ENCODE assay signal across 8 cellular contexts in genomic region chr2:24970483-24971299, GRCh38. TPM values are rescaled to one million over a fixed set of nuclear protein-coding genes. Genes with fewer than 3 reads are reported as not detected.
A peak's percentile ranks its signal among the peaks of the same experiment; 100 is the strongest.
DNase-seq lines count a peak whose midpoint lies in the region; ATAC-seq and TF ChIP-seq lines count a peak whose summit lies in the region.

No MANE protein-coding gene starts in this region.

- no peak for DNase-seq in GM12864 (ENCODE audit: low read depth)
- no peak for DNase-seq in coronary artery (ENCODE audit: low spot score)
- peak; percentile 46 for DNase-seq in myocyte (ENCODE audit: low read depth)
- no peak for DNase-seq in DMS53 (lab: John Stamatoyannopoulos, UW)
- no peak for DNase-seq in hippocampal formation (lab: John Stamatoyannopoulos, UW)
- no peak for DNase-seq in anterior cingulate cortex (lab: John Stamatoyannopoulos, UW)

- peak overlapping the region; percentile 84; the same call in 1 of the 2 replicates for H2AFZ ChIP-seq in OCI-LY1 (ENCODE audit: low read length)

- peaks cover 14% of the 10 kb centered on the region; the same call in 1 of the 2 replicates for H3K36me3 ChIP-seq in OCI-LY1 (ENCODE audit: insufficient read depth, low read length)

- no peaks in the 10 kb centered on the region; the same call in 1 of the 2 replicates for H3F3A ChIP-seq in OCI-LY1 (ENCODE audit: insufficient read depth, low read length)

- no peaks in the 10 kb centered on the region for H3K9me3 ChIP-seq in OCI-LY1 (ENCODE audit: low read length)

- TF ChIP-seq CTCF in GM12864 (IDR thresholded peaks at IDR 0.05; ENCODE audit: low read depth, low read length, missing control alignments): no peak
- no peak for TF ChIP-seq CTCF in OCI-LY1 (IDR thresholded peaks at IDR 0.05; ENCODE audit: low read length)
- TF ChIP-seq CTCF in coronary artery (IDR thresholded peaks at IDR 0.05): no peak

- peak overlapping the region; percentile 94 for H3K4me2 ChIP-seq in OCI-LY1 (ENCODE audit: low read length)

- peaks cover 17% of the 10 kb centered on the region for H3K4me1 ChIP-seq in OCI-LY1 (ENCODE audit: insufficient read depth, low read length, severe bottlenecking)

- H3K9ac ChIP-seq in OCI-LY1 (ENCODE audit: low read length): peak overlapping the region; percentile 98

- H3K27me3 ChIP-seq in OCI-LY1 (ENCODE audit: insufficient read depth, low read length): no peaks in the 10 kb centered on the region

- H3K79me2 ChIP-seq in OCI-LY1 (ENCODE audit: insufficient read depth, low read length): peaks cover 4% of the 10 kb centered on the region; the same call in 1 of the 2 replicates

- no peaks in the 10 kb centered on the region for H4K20me1 ChIP-seq in OCI-LY1 (ENCODE audit: insufficient read depth, low read length)

- ATAC-seq in HG03139 (IDR thresholded peaks at IDR 0.05; ENCODE audit: unreplicated experiment): no peak

- H3K27ac ChIP-seq in OCI-LY1 (ENCODE audit: low read depth, low read length, poor library complexity, severe bottlenecking) (peak overlapping the region; percentile 71), coronary artery (peak overlapping the region; percentile 95 to 100)

- no peaks in the 10 kb centered on the region for H3K9me2 ChIP-seq in OCI-LY1 (ENCODE audit: low read depth, low read length)

- H3K4me3 ChIP-seq in GM12864 (ENCODE audit: low read depth, low read length): peak overlapping the region; percentile 73
- H3K4me3 ChIP-seq in OCI-LY1 (ENCODE audit: low read depth, low read length, poor library complexity, severe bottlenecking): peak overlapping the region; percentile 97
- peak overlapping the region; percentile 81 for H3K4me3 ChIP-seq in coronary artery

RNA-seq across cellular contexts. Expression of gene DNAJC27, which starts 1.1 kb away (rescaled TPM):
- 6.0 and 8.6 TPM in 2 replicates for total RNA-seq in myocyte
- 2.4 TPM for polyA plus RNA-seq in myocyte (2012)

RNA-seq across cellular contexts. Expression of gene ADCY3, which starts 50.7 kb away (rescaled TPM):
- total RNA-seq in myocyte: 3.5 and 6.5 TPM in 2 replicates
- polyA plus RNA-seq in myocyte (2012): 11.6 TPM
